In the genomic region with DNA sequence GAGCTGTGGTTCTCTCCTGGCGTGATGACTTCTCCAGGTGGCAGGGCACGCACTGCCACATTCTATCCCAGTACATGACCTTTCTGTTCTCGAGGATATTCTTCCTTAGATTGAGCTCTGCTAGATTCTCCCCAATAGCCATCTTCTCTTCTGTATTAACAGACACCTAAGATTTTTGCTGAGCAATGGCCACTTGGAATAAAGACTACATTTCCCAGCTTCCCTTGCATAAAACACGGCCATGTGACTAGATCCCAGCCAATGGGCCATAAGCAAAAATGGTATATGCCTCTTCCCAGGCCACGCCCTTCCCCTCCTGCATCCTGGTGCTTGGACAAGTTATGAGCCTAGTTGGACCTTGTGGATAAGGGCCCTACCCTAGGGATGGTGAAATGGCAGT, we compare ENCODE assay signal across 10 cellular contexts.
DNase-seq lines count a peak whose midpoint lies in the region; ATAC-seq and TF ChIP-seq lines count a peak whose summit lies in the region.
"Had no signal": no experiment of that assay in that cellular context is flagged by ENCODE, and none has a peak within 500 bp of the region (broad histone marks: within the 10 kb centered on the region; RNA-seq: fewer than 3 reads in every experiment).

No MANE protein-coding gene starts in this region.

- H3K27me3 Mint-ChIP-seq in HFFc6 (ENCODE audit: insufficient read depth) = peaks cover 28% of the 10 kb centered on the region

- no peak overlapping the region for H3K27ac Mint-ChIP-seq in HFFc6

- H3K4me3 Mint-ChIP-seq in HFFc6 = no peak overlapping the region

- DNase-seq in DMS 273 treated with DMSO at 0.1 percent for 48 hours (lab: John Stamatoyannopoulos, UW) (peak; percentile 23), HFFc6 (peak; percentile 37), RKO (ENCODE audit: low spot score) (peak; percentile 39), fibroblast of peridontal ligament (ENCODE audit: extremely low read depth) (peak; percentile 7), activated gamma-delta T cell treated with Interleukin-2 at 50 U/mL for 16 hours (no peak), activated gamma-delta T cell (lab: John Stamatoyannopoulos, UW) (no peak), GM19238 (ENCODE audit: insufficient read length, low spot score) (no peak)
- DNase-seq: activated CD4-positive, alpha-beta T cell treated with anti-CD3 and anti-CD28 coated beads, Interleukin-2, amount 50 U/mL, for 4 hours; ovary had no signal

- no peaks in the 10 kb centered on the region for H3K9me3 Mint-ChIP-seq in HFFc6

- H3K4me1 Mint-ChIP-seq in HFFc6 (ENCODE audit: low read depth) = peaks cover 20% of the 10 kb centered on the region

- H3K36me3 Mint-ChIP-seq in HFFc6 (ENCODE audit: low read depth) = no peaks in the 10 kb centered on the region

- no peak for TF ChIP-seq CTCF in HFFc6 (IDR thresholded peaks at IDR 0.05)

- no peak for ATAC-seq in GM18861 (IDR thresholded peaks at IDR 0.05; ENCODE audit: unreplicated experiment)

Comparison
In these comparisons a context has a peak if more than half of its experiments do, and no peak if none do; other contexts are left out.
1. DNase-seq: peak in DMS 273 treated with DMSO at 0.1 percent for 48 hours (single experiment), HFFc6 (single experiment), RKO (single experiment) and fibroblast of peridontal ligament (single experiment); none in activated gamma-delta T cell treated with Interleukin-2 at 50 U/mL for 16 hours (single experiment), activated gamma-delta T cell (single experiment) and GM19238 (single experiment).